ENCODE assay signal across 20 cellular contexts in genomic region chr9:95887926-95888497, GRCh38. TPM values are rescaled to one million over a fixed set of nuclear protein-coding genes. Genes with fewer than 3 reads are reported as not detected.
DNase-seq lines count a peak whose midpoint lies in the region; ATAC-seq lines count a peak whose summit lies in the region.
"Had no signal": no experiment of that assay in that cellular context is flagged by ENCODE, and none has a peak within 500 bp of the region (broad histone marks: within the 10 kb centered on the region; RNA-seq: fewer than 3 reads in every experiment).

No MANE protein-coding gene starts in this region.

- peak overlapping the region; percentile 24 for H3K4me3 ChIP-seq in CD8-positive, alpha-beta memory T cell (ENCODE audit: low read length)
- H3K4me3 ChIP-seq: ovary, right atrium auricular region had no signal

- peaks cover 3% of the 10 kb centered on the region for H3K9me3 Mint-ChIP-seq in activated CD4-positive, alpha-beta T cell treated with anti-CD3 and anti-CD28 coated beads for 36 hours (ENCODE audit: low read depth)
- peaks cover 0 to 3% (median 0%) of the 10 kb centered on the region in 5 donors for H3K9me3 Mint-ChIP-seq in CD8-positive, alpha-beta memory T cell
- peaks cover 6% of the 10 kb centered on the region for H3K9me3 Mint-ChIP-seq in activated CD4-positive, alpha-beta memory T cell treated with anti-CD3 and anti-CD28 coated beads, Interleukin-2, amount 10 ng/mL, durations not matched to agents 7 days and 5 days
- H3K9me3 Mint-ChIP-seq in effector memory CD8-positive, alpha-beta T cell = no peaks in the 10 kb centered on the region

- CTCF ChIA-PET in activated CD4-positive, alpha-beta T cell treated with anti-CD3 and anti-CD28 coated beads for 36 hours (lab: Charles Lee) = interaction anchor here (0.9 to 1.4 kb wide), 5 partner anchors 8 to 152 kb away, joined by 3 to 4 read pairs (median 3); partner anchors contain the start of gene ERCC6L2
- CTCF ChIA-PET in CD8-positive, alpha-beta memory T cell (lab: Charles Lee) = interaction anchor here (4.9 kb wide), 1 partner anchor 13 kb away, joined by 30 read pairs; the partner anchor contains the start of gene ERCC6L2
- CTCF ChIA-PET in activated CD4-positive, alpha-beta memory T cell treated with anti-CD3 and anti-CD28 coated beads, Interleukin-2, amount 10 ng/mL, durations not matched to agents 7 days and 5 days (lab: Charles Lee) = interaction anchor here (0.6 to 1.2 kb wide), 3 partner anchors 11 to 19 kb away, joined by 3 to 6 read pairs (median 5); partner anchors contain the start of gene ERCC6L2

- ATAC-seq in activated CD4-positive, alpha-beta T cell treated with anti-CD3 and anti-CD28 coated beads for 36 hours = peak; percentile 36
- ATAC-seq in effector memory CD8-positive, alpha-beta T cell (replicated peaks) = peak; percentile 63
- ATAC-seq in GM19324 (IDR thresholded peaks at IDR 0.05; ENCODE audit: low FRiP score, unreplicated experiment) = no peak
- ATAC-seq: left cardiac atrium, Right ventricle myocardium inferior had no signal

- H3K9me3 ChIP-seq in CD8-positive, alpha-beta memory T cell (ENCODE audit: low read length) = no peaks in the 10 kb centered on the region
- H3K9me3 ChIP-seq: ovary had no signal

- intact Hi-C loops in activated CD4-positive, alpha-beta T cell treated with anti-CD3 and anti-CD28 coated beads for 36 hours (cut with DNase I, micrococcal nuclease) = no loop called here

- DNase-seq in activated CD4-positive, alpha-beta T cell treated with anti-CD3 and anti-CD28 coated beads for 36 hours = no peak
- no peak for DNase-seq in activated CD4-positive, alpha-beta T cell treated with anti-CD3 and anti-CD28 coated beads for 1 hour
- DNase-seq in CD8-positive, alpha-beta memory T cell = peak in 2 of 5 donors; percentile 20 to 70
- DNase-seq in activated CD4-positive, alpha-beta memory T cell treated with anti-CD3 and anti-CD28 coated beads, Interleukin-2, amount 10 ng/mL, durations not matched to agents 7 days and 5 days = no peak
- no peak for DNase-seq in effector memory CD8-positive, alpha-beta T cell
- DNase-seq in activated CD4-positive, CD25-positive, alpha-beta regulatory T cell treated with anti-CD3 and anti-CD28 coated beads, Interleukin-2, amount 50 U/mL, for 72 hours = no peak
- no peak for DNase-seq in caudate nucleus (lab: John Stamatoyannopoulos, UW)
- DNase-seq: 8988T, IMR-90, left cardiac atrium, mesenchymal stem cell, naive B cell, NCI-H2171, NCI-H524 treated with DMSO at 0.1 percent for 48 hours, ovary, substantia nigra, WERI-Rb-1 had no signal

- H3K36me3 ChIP-seq in CD8-positive, alpha-beta memory T cell (ENCODE audit: insufficient read depth, low read length) = no peaks in the 10 kb centered on the region
- H3K36me3 ChIP-seq: ovary, right atrium auricular region had no signal

- H3K27ac ChIP-seq in CD8-positive, alpha-beta memory T cell (ENCODE audit: low read depth, low read length) = no peak overlapping the region
- H3K27ac ChIP-seq in caudate nucleus (ENCODE audit: low read depth, low read length) = no peak overlapping the region
- H3K27ac ChIP-seq: ovary, right atrium auricular region, WERI-Rb-1 had no signal

- POLR2A ChIA-PET in activated CD4-positive, alpha-beta T cell treated with anti-CD3 and anti-CD28 coated beads for 36 hours (lab: Charles Lee) = interaction anchor here (0.7 to 1.2 kb wide), 2 partner anchors 12 to 78 kb away, joined by 3 read pairs; partner anchors contain the start of gene ERCC6L2
- POLR2A ChIA-PET in CD8-positive, alpha-beta memory T cell (lab: Charles Lee) = interaction anchor here (0.7 to 2.7 kb wide), 2 partner anchors 12 to 32 kb away, joined by 4 to 13 read pairs; partner anchors contain the start of gene ERCC6L2
- POLR2A ChIA-PET in activated CD4-positive, alpha-beta memory T cell treated with anti-CD3 and anti-CD28 coated beads, Interleukin-2, amount 10 ng/mL, durations not matched to agents 7 days and 5 days (lab: Charles Lee) = interaction anchor here (0.7 to 4.4 kb wide), 2 partner anchors 12 to 126 kb away, joined by 3 to 30 read pairs; partner anchors contain the start of gene ERCC6L2

- no peaks in the 10 kb centered on the region for H3K27me3 Mint-ChIP-seq in activated CD4-positive, alpha-beta T cell treated with anti-CD3 and anti-CD28 coated beads for 36 hours
- no peaks in the 10 kb centered on the region for H3K27me3 Mint-ChIP-seq in CD8-positive, alpha-beta memory T cell
- H3K27me3 Mint-ChIP-seq in activated CD4-positive, alpha-beta memory T cell treated with anti-CD3 and anti-CD28 coated beads, Interleukin-2, amount 10 ng/mL, durations not matched to agents 7 days and 5 days = no peaks in the 10 kb centered on the region
- H3K27me3 Mint-ChIP-seq in effector memory CD8-positive, alpha-beta T cell = no peaks in the 10 kb centered on the region
- H3K27me3 Mint-ChIP-seq: naive B cell had no signal

- H3K27me3 ChIP-seq in CD8-positive, alpha-beta memory T cell (ENCODE audit: insufficient read depth, low read length, poor library complexity, severe bottlenecking) = no peaks in the 10 kb centered on the region
- H3K27me3 ChIP-seq: ovary, right atrium auricular region had no signal

- H3K4me1 Mint-ChIP-seq in activated CD4-positive, alpha-beta T cell treated with anti-CD3 and anti-CD28 coated beads for 36 hours = peaks cover 65% of the 10 kb centered on the region
- H3K4me1 Mint-ChIP-seq in CD8-positive, alpha-beta memory T cell = peaks cover 56 to 85% (median 82%) of the 10 kb centered on the region in 3 donors
- H3K4me1 Mint-ChIP-seq in activated CD4-positive, alpha-beta memory T cell treated with anti-CD3 and anti-CD28 coated beads, Interleukin-2, amount 10 ng/mL, durations not matched to agents 7 days and 5 days = peaks cover 30% of the 10 kb centered on the region
- peaks cover 16 to 41% of the 10 kb centered on the region in 2 donors for H3K4me1 Mint-ChIP-seq in effector memory CD8-positive, alpha-beta T cell (ENCODE audit: low read depth in 2 of 2)

- H3K36me3 Mint-ChIP-seq in activated CD4-positive, alpha-beta T cell treated with anti-CD3 and anti-CD28 coated beads for 36 hours (ENCODE audit: low read depth) = peaks cover 51% of the 10 kb centered on the region
- peaks cover 8 to 33% (median 9%) of the 10 kb centered on the region in 3 donors for H3K36me3 Mint-ChIP-seq in CD8-positive, alpha-beta memory T cell
- peaks cover 50% of the 10 kb centered on the region for H3K36me3 Mint-ChIP-seq in activated CD4-positive, alpha-beta memory T cell treated with anti-CD3 and anti-CD28 coated beads, Interleukin-2, amount 10 ng/mL, durations not matched to agents 7 days and 5 days (ENCODE audit: low read depth)
- peaks cover 14% of the 10 kb centered on the region for H3K36me3 Mint-ChIP-seq in effector memory CD8-positive, alpha-beta T cell (ENCODE audit: insufficient read depth)

- peak overlapping the region; percentile 18 for H3K27ac Mint-ChIP-seq in activated CD4-positive, alpha-beta T cell treated with anti-CD3 and anti-CD28 coated beads for 36 hours
- peak overlapping the region; percentile 47 to 96 (median 78) for H3K27ac Mint-ChIP-seq in CD8-positive, alpha-beta memory T cell
- H3K27ac Mint-ChIP-seq in activated CD4-positive, alpha-beta memory T cell treated with anti-CD3 and anti-CD28 coated beads, Interleukin-2, amount 10 ng/mL, durations not matched to agents 7 days and 5 days = peak overlapping the region; percentile 65
- peak overlapping the region; percentile 76 to 80 for H3K27ac Mint-ChIP-seq in effector memory CD8-positive, alpha-beta T cell

- H3K4me3 Mint-ChIP-seq in activated CD4-positive, alpha-beta T cell treated with anti-CD3 and anti-CD28 coated beads for 36 hours = no peak overlapping the region
- peak overlapping the region; percentile 53 to 86 (median 74) for H3K4me3 Mint-ChIP-seq in CD8-positive, alpha-beta memory T cell
- H3K4me3 Mint-ChIP-seq in activated CD4-positive, alpha-beta memory T cell treated with anti-CD3 and anti-CD28 coated beads, Interleukin-2, amount 10 ng/mL, durations not matched to agents 7 days and 5 days = no peak overlapping the region
- peak overlapping the region; percentile 34 to 65 for H3K4me3 Mint-ChIP-seq in effector memory CD8-positive, alpha-beta T cell
- H3K4me3 Mint-ChIP-seq: naive B cell had no signal

- H3K4me1 ChIP-seq in CD8-positive, alpha-beta memory T cell (ENCODE audit: insufficient read depth, low read length) = peaks cover 69% of the 10 kb centered on the region
- H3K4me1 ChIP-seq: right atrium auricular region had no signal

RNA-seq across cellular contexts. Expression of gene ERCC6L2, which starts 12.5 kb away (rescaled TPM):
- 10 to 100 TPM; 24.0 to 25.9 TPM for total RNA-seq in activated CD4-positive, alpha-beta T cell treated with anti-CD3 and anti-CD28 coated beads for 36 hours
- 10 to 100 TPM; 30.0 to 32.7 TPM for total RNA-seq in CD8-positive, alpha-beta memory T cell
- polyA plus RNA-seq in CD8-positive, alpha-beta memory T cell = 41.2 TPM
- total RNA-seq in activated CD4-positive, alpha-beta memory T cell treated with anti-CD3 and anti-CD28 coated beads, Interleukin-2, amount 10 ng/mL, durations not matched to agents 7 days and 5 days = 10 to 100 TPM; 27.7 to 28.5 TPM

Comparison
In these comparisons a context has a peak if more than half of its experiments do, and no peak if none do; other contexts are left out.
1. H3K27ac Mint-ChIP-seq: peak in every context shown above with its lines; median percentile 78 in effector memory CD8-positive, alpha-beta T cell; 78 in CD8-positive, alpha-beta memory T cell; 65 in activated CD4-positive, alpha-beta memory T cell treated with anti-CD3 and anti-CD28 coated beads, Interleukin-2, amount 10 ng/mL, durations not matched to agents 7 days and 5 days; 18 in activated CD4-positive, alpha-beta T cell treated with anti-CD3 and anti-CD28 coated beads for 36 hours.
2. H3K4me3 Mint-ChIP-seq: peak in CD8-positive, alpha-beta memory T cell (7 of 7) and effector memory CD8-positive, alpha-beta T cell (2 of 2); none in activated CD4-positive, alpha-beta T cell treated with anti-CD3 and anti-CD28 coated beads for 36 hours (single experiment) and activated CD4-positive, alpha-beta memory T cell treated with anti-CD3 and anti-CD28 coated beads, Interleukin-2, amount 10 ng/mL, durations not matched to agents 7 days and 5 days (single experiment).